Comparison of ENCODE assay signal across 11 cellular contexts in genomic region chr6:166419268-166419667, GRCh38. TPM values are rescaled to one million over a fixed set of nuclear protein-coding genes. Genes with fewer than 3 reads are reported as not detected.
DNase-seq lines count a peak whose midpoint lies in the region; ATAC-seq, FAIRE-seq and TF ChIP-seq lines count a peak whose summit lies in the region.
"Had no signal": no experiment of that assay in that cellular context is flagged by ENCODE, and none has a peak within 500 bp of the region (broad histone marks: within the 10 kb centered on the region; RNA-seq: fewer than 3 reads in every experiment).

No MANE protein-coding gene starts in this region.

- peaks cover 4 to 20% (median 12%) of the 10 kb centered on the region in 11 donors for H3K9me3 Mint-ChIP-seq in naive thymus-derived CD4-positive, alpha-beta T cell
- H3K9me3 Mint-ChIP-seq in osteocyte (ENCODE audit: unreplicated experiment) = peaks cover 4% of the 10 kb centered on the region

- no peak for TF ChIP-seq POLR2A in uterus (IDR thresholded peaks at IDR 0.05)

- H3K36me3 Mint-ChIP-seq in naive thymus-derived CD4-positive, alpha-beta T cell = peaks cover 11 to 32% (median 17%) of the 10 kb centered on the region in 5 donors
- H3K36me3 Mint-ChIP-seq in osteocyte (ENCODE audit: unreplicated experiment) = peaks cover 55% of the 10 kb centered on the region

- no peaks in the 10 kb centered on the region for H3K27me3 ChIP-seq in naive thymus-derived CD4-positive, alpha-beta T cell (ENCODE audit: control insufficient read depth in 2 of 2, insufficient read depth in 2 of 2, low read length in 2 of 2)
- no peaks in the 10 kb centered on the region for H3K27me3 ChIP-seq in uterus

- H3K9me3 ChIP-seq in naive thymus-derived CD4-positive, alpha-beta T cell (ENCODE audit: control insufficient read depth in 2 of 3, low read length in 3 of 3) = no peaks in the 10 kb centered on the region
- H3K9me3 ChIP-seq in uterus = no peaks in the 10 kb centered on the region
- H3K9me3 ChIP-seq: A549 had no signal

- peak overlapping the region; percentile 4 to 79 (median 57) for H3K4me3 Mint-ChIP-seq in naive thymus-derived CD4-positive, alpha-beta T cell
- H3K4me3 Mint-ChIP-seq in osteocyte (ENCODE audit: unreplicated experiment) = no peak overlapping the region
- H3K4me3 Mint-ChIP-seq: activated B cell treated with CpG ODN at 0.5 μM for 24 hours, naive B cell had no signal

- no peak overlapping the region for H3K4me3 ChIP-seq in naive thymus-derived CD4-positive, alpha-beta T cell (ENCODE audit: low read length)
- H3K4me3 ChIP-seq in uterus = no peak overlapping the region
- H3K4me3 ChIP-seq: A549 had no signal

- H3K4me1 ChIP-seq in naive thymus-derived CD4-positive, alpha-beta T cell (ENCODE audit: control insufficient read depth in 2 of 2, insufficient read depth in 2 of 2, low read length in 2 of 2) = peaks cover 63 to 67% of the 10 kb centered on the region in 2 donors
- no peaks in the 10 kb centered on the region for H3K4me1 ChIP-seq in uterus
- H3K4me1 ChIP-seq: A549 had no signal

- intact Hi-C loops in naive thymus-derived CD4-positive, alpha-beta T cell (cut with micrococcal nuclease) = loop anchor here in 1 of 2 donors (5.0 to 10.0 kb wide), 2 partner anchors 538 to 576 kb away; partner anchors contain the start of genes CEP43 and RNASET2
- intact Hi-C loops in uterus (cut with DNase I; ENCODE audit: low total_unique reads) = no loop called here

- peaks cover 0 to 8% (median 0%) of the 10 kb centered on the region in 3 experiments for H3K36me3 ChIP-seq in naive thymus-derived CD4-positive, alpha-beta T cell (ENCODE audit: control insufficient read depth in 2 of 3, insufficient read depth in 3 of 3, low read length in 3 of 3)
- no peaks in the 10 kb centered on the region for H3K36me3 ChIP-seq in uterus

- H3K27ac Mint-ChIP-seq in naive thymus-derived CD4-positive, alpha-beta T cell = peak overlapping the region; percentile 83 to 99 (median 97)
- H3K27ac Mint-ChIP-seq in osteocyte (ENCODE audit: unreplicated experiment) = no peak overlapping the region
- H3K27ac Mint-ChIP-seq: activated B cell treated with CpG ODN at 0.5 μM for 24 hours had no signal

- H3K27ac ChIP-seq in naive thymus-derived CD4-positive, alpha-beta T cell (ENCODE audit: low read depth, low read length) = peak overlapping the region; percentile 50
- no peak overlapping the region for H3K27ac ChIP-seq in uterus
- H3K27ac ChIP-seq: A549 had no signal

- peak; percentile 96 for ATAC-seq in HG03442 (IDR thresholded peaks at IDR 0.05; ENCODE audit: unreplicated experiment)
- peak; percentile 42 for ATAC-seq in naive thymus-derived CD4-positive, alpha-beta T cell

- peaks cover 52 to 73% (median 64%) of the 10 kb centered on the region in 7 donors for H3K4me1 Mint-ChIP-seq in naive thymus-derived CD4-positive, alpha-beta T cell
- peaks cover 7% of the 10 kb centered on the region for H3K4me1 Mint-ChIP-seq in osteocyte (ENCODE audit: unreplicated experiment)
- H3K4me1 Mint-ChIP-seq: activated B cell treated with CpG ODN at 0.5 μM for 24 hours had no signal

- POLR2A ChIA-PET in naive thymus-derived CD4-positive, alpha-beta T cell (lab: Charles Lee) = interaction anchor here (0.6 to 2.0 kb wide), 9 partner anchors 15 to 347 kb away, joined by 3 to 8 read pairs (median 4); no protein-coding TSS in a partner anchor

- TF ChIP-seq CTCF in uterus (IDR thresholded peaks at IDR 0.05) = no peak
- no peak for TF ChIP-seq CTCF in osteocyte (IDR thresholded peaks at IDR 0.05)
- no peak for TF ChIP-seq CTCF in D721Med (IDR thresholded peaks at IDR 0.05; ENCODE audit: insufficient read depth, missing control alignments)

- peak; percentile 78 for DNase-seq in NK-92 treated with Interleukin-12 subunit alpha and Interleukin-12 subunit beta, amount 100 ng/mL, for 24 hours (lab: John Stamatoyannopoulos, UW)
- DNase-seq in NK-92 (lab: John Stamatoyannopoulos, UW; ENCODE audit: unreplicated experiment) = no peak
- peak; percentile 37 to 46 for DNase-seq in activated CD8-positive, alpha-beta memory T cell treated with anti-CD3 and anti-CD28 coated beads for 4 hours (ENCODE audit: low read depth in 2 of 2)
- peak in 2 of 9 donors; percentile 34 to 52 for DNase-seq in naive thymus-derived CD4-positive, alpha-beta T cell
- no peak for DNase-seq in uterus
- no peak for DNase-seq in osteocyte (ENCODE audit: extremely low spot score, unreplicated experiment)
- no peak for DNase-seq in D721Med (ENCODE audit: insufficient read length, low spot score)
- DNase-seq: activated B cell treated with CpG ODN at 0.5 μM for 24 hours, naive B cell had no signal

- no peak for FAIRE-seq in D721Med (lab: Jason Lieb, UNC)
- FAIRE-seq: A549 had no signal

- CTCF ChIA-PET in naive thymus-derived CD4-positive, alpha-beta T cell (lab: Charles Lee) = interaction anchor here (0.9 to 1.5 kb wide), 3 partner anchors 15 to 22 kb away, joined by 3 to 7 read pairs (median 3); no protein-coding TSS in a partner anchor

- H3K27me3 Mint-ChIP-seq in naive thymus-derived CD4-positive, alpha-beta T cell = peaks cover 0 to 1% (median 0%) of the 10 kb centered on the region in 5 donors
- H3K27me3 Mint-ChIP-seq in osteocyte (ENCODE audit: unreplicated experiment) = no peaks in the 10 kb centered on the region
- H3K27me3 Mint-ChIP-seq: activated B cell treated with CpG ODN at 0.5 μM for 24 hours, naive B cell had no signal

RNA-seq across cellular contexts. Expression of gene MPC1, which starts 36.5 kb away (rescaled TPM):
- total RNA-seq in naive thymus-derived CD4-positive, alpha-beta T cell = 10 to 100 TPM; 18.5 to 31.1 (median 26.5) TPM
- polyA plus RNA-seq in naive thymus-derived CD4-positive, alpha-beta T cell = 10 to 100 TPM; 41.7 to 64.2 TPM
- 10 to 100 TPM; 14.1 to 62.1 (median 41.7) TPM for total RNA-seq in uterus
- 27.7 and 29.1 TPM in 2 replicates for total RNA-seq in osteocyte

Comparison
In these comparisons a context has a peak if more than half of its experiments do, and no peak if none do; other contexts are left out.
1. DNase-seq: peak in NK-92 treated with Interleukin-12 subunit alpha and Interleukin-12 subunit beta, amount 100 ng/mL, for 24 hours (single experiment) and activated CD8-positive, alpha-beta memory T cell treated with anti-CD3 and anti-CD28 coated beads for 4 hours (2 of 2); none in NK-92 (single experiment), uterus (0 of 2), osteocyte (single experiment) and D721Med (single experiment).